ENCODE assay signal across 1 cellular context in genomic region chr18:63148449-63149199, GRCh38.
TF ChIP-seq lines count a peak whose summit lies in the region.

No MANE protein-coding gene starts in this region.

TF ChIP-seq in K562, 482 proteins besides CTCF, POLR2A, EP300 and RAD21:
- no peak for TF ChIP-seq ATF3 (IDR thresholded peaks at IDR 0.05)
- TF ChIP-seq ATF3 (CRISPR knock-in tag; conservative IDR thresholded peaks at IDR 0.05): no peak
- TF ChIP-seq YY1 (IDR thresholded peaks at IDR 0.05; ENCODE audit: borderline replicate concordance in 1 of 3, control insufficient read depth in 1 of 3, extremely low read depth in 1 of 3, insufficient read depth in 3 of 3, insufficient read length in 1 of 3, insufficient replicate concordance in 2 of 3, low read depth in 1 of 3, low read length in 2 of 3): no peak
- no peak for TF ChIP-seq CBX2 (IDR thresholded peaks at IDR 0.05; ENCODE audit: insufficient read depth, low read length, poor library complexity, severe bottlenecking)
- TF ChIP-seq CBX8 (IDR thresholded peaks at IDR 0.05; ENCODE audit: borderline replicate concordance, extremely low read depth, low read depth, low read length, poor library complexity, severe bottlenecking): peak; percentile 41
- no peak for TF ChIP-seq ZNF318 (IDR thresholded peaks at IDR 0.05; ENCODE audit: borderline replicate concordance in 1 of 2, low read depth in 1 of 2)
